25 cellular contexts compared by ENCODE assay signal in the genomic region with DNA sequence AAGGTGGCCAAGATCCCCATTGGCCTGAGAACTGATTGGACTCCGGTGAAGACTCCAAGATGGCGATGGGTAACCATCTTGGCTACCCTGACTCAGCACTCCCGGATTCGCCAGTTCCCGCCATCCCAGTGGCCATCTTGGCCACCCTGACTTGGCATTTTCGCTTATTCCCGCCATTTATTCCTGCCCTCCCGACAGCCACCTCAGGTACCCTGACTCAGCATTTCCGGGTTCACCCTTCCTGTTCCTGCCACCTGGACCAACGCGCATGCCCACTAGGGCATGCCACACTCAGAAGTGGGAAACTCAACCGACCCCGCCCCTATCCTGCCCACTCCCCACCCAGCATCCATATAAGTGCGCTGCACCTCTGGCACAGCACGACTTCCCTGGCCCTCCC. TPM values are rescaled to one million over a fixed set of nuclear protein-coding genes. Genes with fewer than 3 reads are reported as not detected.
"Had no signal": no experiment of that assay in that cellular context is flagged by ENCODE, and none has a peak within 500 bp of the region (broad histone marks: within the 10 kb centered on the region; RNA-seq: fewer than 3 reads in every experiment).

No MANE protein-coding gene starts in this region.

- H3K27me3 Mint-ChIP-seq: activated CD8-positive, alpha-beta T cell treated with anti-CD3 and anti-CD28 coated beads for 36 hours; activated naive CD4-positive, alpha-beta T cell treated with anti-CD3 and anti-CD28 coated beads, Interleukin-2, amount 50 U/mL, for 24 hours had no signal

- H3K27me3 ChIP-seq: breast epithelium had no signal

- DNase-seq: activated CD4-positive, alpha-beta T cell treated with anti-CD3 and anti-CD28 coated beads for 4 hours; activated CD8-positive, alpha-beta memory T cell treated with anti-CD3 and anti-CD28 coated beads, Interleukin-2, amount 50 U/mL, for 4 hours; activated CD8-positive, alpha-beta T cell treated with anti-CD3 and anti-CD28 coated beads for 36 hours; activated naive CD4-positive, alpha-beta T cell; activated T-cell treated with anti-CD3 and anti-CD28 coated beads, Interleukin-2, amount 50 U/mL, for 72 hours; aorta; caudate nucleus; NCI-H1048; NCI-H146; NCI-H187 treated with DMSO at 0.1 percent for 48 hours; NCI-H2081 treated with DMSO at 0.1 percent for 48 hours; NCI-H226; NCI-H526; NCI-H774; SHP77 had no signal

- H3K27ac Mint-ChIP-seq: activated CD8-positive, alpha-beta T cell treated with anti-CD3 and anti-CD28 coated beads for 36 hours; activated naive CD4-positive, alpha-beta T cell treated with anti-CD3 and anti-CD28 coated beads, Interleukin-2, amount 50 U/mL, for 24 hours; activated T-cell treated with anti-CD3 and anti-CD28 coated beads, Interleukin-2, amount 50 U/mL, for 72 hours; activated T-helper 2 cell treated with anti-CD3 and anti-CD28 coated beads, Interferon-gamma antibody, Interleukin-2, Interleukin-4, amounts not matched to agents 10 μg/mL and 5 μg/mL and 100 μg/mL, durations not matched to agents 14 hours and 24 hours and 36 hours had no signal

- H3K4me3 Mint-ChIP-seq: activated CD8-positive, alpha-beta T cell treated with anti-CD3 and anti-CD28 coated beads for 36 hours; activated naive CD4-positive, alpha-beta T cell treated with anti-CD3 and anti-CD28 coated beads, Interleukin-2, amount 50 U/mL, for 24 hours; activated T-cell treated with anti-CD3 and anti-CD28 coated beads, Interleukin-2, amount 50 U/mL, for 72 hours had no signal

- H3K4me1 Mint-ChIP-seq: activated naive CD4-positive, alpha-beta T cell treated with anti-CD3 and anti-CD28 coated beads, Interleukin-2, amount 50 U/mL, for 24 hours had no signal

- H3K27ac ChIP-seq: breast epithelium had no signal

- H3K36me3 Mint-ChIP-seq: activated naive CD4-positive, alpha-beta T cell treated with anti-CD3 and anti-CD28 coated beads, Interleukin-2, amount 50 U/mL, for 24 hours had no signal

- H3K36me3 ChIP-seq: breast epithelium had no signal

- H3K4me1 ChIP-seq: breast epithelium had no signal

- H3K4me3 ChIP-seq: breast epithelium had no signal

- ATAC-seq: activated CD4-positive, CD25-positive, alpha-beta regulatory T cell treated with anti-CD3 and anti-CD28 coated beads, Interleukin-2, amount 50 U/mL, for 24 hours; activated CD8-positive, alpha-beta T cell treated with anti-CD3 and anti-CD28 coated beads for 36 hours; activated T-cell treated with anti-CD3 and anti-CD28 coated beads, Interleukin-2, amount 50 U/mL, for 72 hours had no signal

RNA-seq across cellular contexts. Expression of gene OR8K5, which starts 7.8 kb away (rescaled TPM):
- total RNA-seq: activated CD8-positive, alpha-beta T cell treated with anti-CD3 and anti-CD28 coated beads for 36 hours; activated T-cell treated with anti-CD3 and anti-CD28 coated beads, Interleukin-2, amount 50 U/mL, for 72 hours; activated T-helper 2 cell treated with anti-CD3 and anti-CD28 coated beads, Interferon-gamma antibody, Interleukin-2, Interleukin-4, amounts not matched to agents 10 μg/mL and 5 μg/mL and 100 μg/mL, durations not matched to agents 14 hours and 24 hours and 36 hours; aorta; breast epithelium; cerebellum; LHCN-M2; M059J; NCI-H460; SK-MEL-5; T-helper 2 cell treated with Interferon-gamma antibody and Interleukin-4, amounts not matched to agents 100 ng/mL and 5 ng/mL, for 36 hours had no signal
- polyA plus RNA-seq: aorta had no signal

RNA-seq across cellular contexts. Expression of gene OR8J3, which starts 12.3 kb away (rescaled TPM):
- total RNA-seq: activated CD8-positive, alpha-beta T cell treated with anti-CD3 and anti-CD28 coated beads for 36 hours; activated T-cell treated with anti-CD3 and anti-CD28 coated beads, Interleukin-2, amount 50 U/mL, for 72 hours; activated T-helper 2 cell treated with anti-CD3 and anti-CD28 coated beads, Interferon-gamma antibody, Interleukin-2, Interleukin-4, amounts not matched to agents 10 μg/mL and 5 μg/mL and 100 μg/mL, durations not matched to agents 14 hours and 24 hours and 36 hours; aorta; breast epithelium; cerebellum; LHCN-M2; M059J; NCI-H460; SK-MEL-5; T-helper 2 cell treated with Interferon-gamma antibody and Interleukin-4, amounts not matched to agents 100 ng/mL and 5 ng/mL, for 36 hours had no signal
- polyA plus RNA-seq: aorta had no signal

RNA-seq across cellular contexts. Expression of gene OR5J2, which starts 24.1 kb away (rescaled TPM):
- total RNA-seq: activated CD8-positive, alpha-beta T cell treated with anti-CD3 and anti-CD28 coated beads for 36 hours; activated T-cell treated with anti-CD3 and anti-CD28 coated beads, Interleukin-2, amount 50 U/mL, for 72 hours; activated T-helper 2 cell treated with anti-CD3 and anti-CD28 coated beads, Interferon-gamma antibody, Interleukin-2, Interleukin-4, amounts not matched to agents 10 μg/mL and 5 μg/mL and 100 μg/mL, durations not matched to agents 14 hours and 24 hours and 36 hours; aorta; breast epithelium; cerebellum; LHCN-M2; M059J; NCI-H460; T-helper 2 cell treated with Interferon-gamma antibody and Interleukin-4, amounts not matched to agents 100 ng/mL and 5 ng/mL, for 36 hours had no signal
- polyA plus RNA-seq: aorta had no signal

RNA-seq across cellular contexts. Expression of gene OR8H3, which starts 30.2 kb away (rescaled TPM):
- total RNA-seq: activated CD8-positive, alpha-beta T cell treated with anti-CD3 and anti-CD28 coated beads for 36 hours; activated T-cell treated with anti-CD3 and anti-CD28 coated beads, Interleukin-2, amount 50 U/mL, for 72 hours; activated T-helper 2 cell treated with anti-CD3 and anti-CD28 coated beads, Interferon-gamma antibody, Interleukin-2, Interleukin-4, amounts not matched to agents 10 μg/mL and 5 μg/mL and 100 μg/mL, durations not matched to agents 14 hours and 24 hours and 36 hours; aorta; breast epithelium; cerebellum; LHCN-M2; M059J; NCI-H460; SK-MEL-5; T-helper 2 cell treated with Interferon-gamma antibody and Interleukin-4, amounts not matched to agents 100 ng/mL and 5 ng/mL, for 36 hours had no signal
- polyA plus RNA-seq: aorta had no signal

RNA-seq across cellular contexts. Expression of gene OR8H2, which starts 48.8 kb away (rescaled TPM):
- total RNA-seq: activated CD8-positive, alpha-beta T cell treated with anti-CD3 and anti-CD28 coated beads for 36 hours; activated T-cell treated with anti-CD3 and anti-CD28 coated beads, Interleukin-2, amount 50 U/mL, for 72 hours; activated T-helper 2 cell treated with anti-CD3 and anti-CD28 coated beads, Interferon-gamma antibody, Interleukin-2, Interleukin-4, amounts not matched to agents 10 μg/mL and 5 μg/mL and 100 μg/mL, durations not matched to agents 14 hours and 24 hours and 36 hours; aorta; breast epithelium; cerebellum; LHCN-M2; M059J; NCI-H460; SK-MEL-5; T-helper 2 cell treated with Interferon-gamma antibody and Interleukin-4, amounts not matched to agents 100 ng/mL and 5 ng/mL, for 36 hours had no signal
- polyA plus RNA-seq: aorta had no signal
